Comparison of ENCODE assay signal across 16 cellular contexts in genomic region chr15:53869044-53869805, GRCh38.
DNase-seq lines count a peak whose midpoint lies in the region; ATAC-seq and TF ChIP-seq lines count a peak whose summit lies in the region.
"Had no signal": no experiment of that assay in that cellular context is flagged by ENCODE, and none has a peak within 500 bp of the region (broad histone marks: within the 10 kb centered on the region; RNA-seq: fewer than 3 reads in every experiment).

No MANE protein-coding gene starts in this region.

- ATAC-seq in HG03097 (IDR thresholded peaks at IDR 0.05; ENCODE audit: low FRiP score, unreplicated experiment) = no peak
- no peak for ATAC-seq in HG02885 (IDR thresholded peaks at IDR 0.05; ENCODE audit: poor library complexity, unreplicated experiment)
- no peak for ATAC-seq in left colon

- H3K27me3 ChIP-seq in HL-60 (ENCODE audit: insufficient read depth, poor library complexity, severe bottlenecking) = no peaks in the 10 kb centered on the region
- H3K27me3 ChIP-seq: ascending aorta had no signal

- in situ Hi-C loops in SK-MEL-5 (cut with HindIII; ENCODE audit: low pct_unique_long_range_greater_than_20kb, low sequenced_read_pairs) = no loop called here

- DNase-seq in GM12864 (ENCODE audit: low read depth) (no peak), HL-60 (ENCODE audit: low read depth in 1 of 2, low spot score in 1 of 2) (peak in 1 of 2 experiments; percentile 2), SK-MEL-5 (ENCODE audit: low read depth, low spot score) (peak; percentile 60), iPS-NIHi7 (ENCODE audit: extremely low spot score) (peak; percentile 20), left colon (no peak)
- no peak for DNase-seq in stimulated activated CD4-positive, alpha-beta T cell treated with anti-CD3 and anti-CD28 coated beads, Interleukin-1b, Interleukin-23, amount 100 ng/mL, for 48 hours
- DNase-seq: activated CD4-positive, alpha-beta T cell treated with anti-CD3 and anti-CD28 coated beads, Interleukin-2, amount 10 ng/mL, durations not matched to agents 7 days and 5 days; CD8-positive, alpha-beta memory T cell; effector memory CD4-positive, alpha-beta T cell; NCI-H187 had no signal

- H3K4me3 ChIP-seq in GM12864 (ENCODE audit: low read depth, low read length) (no peak overlapping the region), HL-60 (replicated peaks; ENCODE audit: insufficient read depth, low read length) (no peak overlapping the region)
- H3K4me3 ChIP-seq: ascending aorta, HAP-1, skin epidermis, thoracic aorta had no signal

- H3K27ac ChIP-seq in HL-60 (replicated peaks) = no peak overlapping the region
- H3K27ac ChIP-seq: ascending aorta, skin epidermis, thoracic aorta had no signal

- TF ChIP-seq CTCF in GM12864 (IDR thresholded peaks at IDR 0.05; ENCODE audit: low read depth, low read length, missing control alignments) = peak; percentile 53
- peak; percentile 15 for TF ChIP-seq CTCF in HL-60 (IDR thresholded peaks at IDR 0.05; ENCODE audit: insufficient read depth, low read length)

- intact Hi-C loops in left colon (cut with DNase I, micrococcal nuclease) = no loop called here

Comparison
In these comparisons a context has a peak if more than half of its experiments do, and no peak if none do; other contexts are left out.
1. DNase-seq: peak in SK-MEL-5 (single experiment) and iPS-NIHi7 (single experiment); none in GM12864 (single experiment), stimulated activated CD4-positive, alpha-beta T cell treated with anti-CD3 and anti-CD28 coated beads, Interleukin-1b, Interleukin-23, amount 100 ng/mL, for 48 hours (single experiment) and left colon (0 of 2).